In genomic region chr17:10135539-10136257, GRCh38 we compare ENCODE assay signal across 11 cellular contexts.
A peak's percentile ranks its signal among the peaks of the same experiment; 100 is the strongest.
DNase-seq lines count a peak whose midpoint lies in the region; ATAC-seq and TF ChIP-seq lines count a peak whose summit lies in the region.
"Had no signal": no experiment of that assay in that cellular context is flagged by ENCODE, and none has a peak within 500 bp of the region (broad histone marks: within the 10 kb centered on the region; RNA-seq: fewer than 3 reads in every experiment).

No MANE protein-coding gene starts in this region.

- no peak overlapping the region for H3K4me3 ChIP-seq in upper lobe of right lung

- H3K4me3 Mint-ChIP-seq in activated naive CD8-positive, alpha-beta T cell treated with anti-CD3 and anti-CD28 coated beads, Interleukin-2, amount 50 U/mL, for 24 hours: no peak overlapping the region
- no peak overlapping the region for H3K4me3 Mint-ChIP-seq in activated naive CD8-positive, alpha-beta T cell treated with anti-CD3 and anti-CD28 coated beads for 36 hours
- no peak overlapping the region for H3K4me3 Mint-ChIP-seq in effector memory CD8-positive, alpha-beta T cell
- H3K4me3 Mint-ChIP-seq: T-helper 17 cell had no signal

- no peaks in the 10 kb centered on the region for H3K9me3 Mint-ChIP-seq in activated naive CD8-positive, alpha-beta T cell treated with anti-CD3 and anti-CD28 coated beads, Interleukin-2, amount 50 U/mL, for 24 hours
- no peaks in the 10 kb centered on the region for H3K9me3 Mint-ChIP-seq in activated naive CD8-positive, alpha-beta T cell treated with anti-CD3 and anti-CD28 coated beads for 36 hours
- no peaks in the 10 kb centered on the region for H3K9me3 Mint-ChIP-seq in effector memory CD8-positive, alpha-beta T cell

- no peaks in the 10 kb centered on the region for H3K9me3 ChIP-seq in upper lobe of right lung

- H3K27me3 Mint-ChIP-seq in activated naive CD8-positive, alpha-beta T cell treated with anti-CD3 and anti-CD28 coated beads, Interleukin-2, amount 50 U/mL, for 24 hours: no peaks in the 10 kb centered on the region
- peaks cover 4% of the 10 kb centered on the region for H3K27me3 Mint-ChIP-seq in activated naive CD8-positive, alpha-beta T cell treated with anti-CD3 and anti-CD28 coated beads for 36 hours
- H3K27me3 Mint-ChIP-seq in effector memory CD8-positive, alpha-beta T cell: no peaks in the 10 kb centered on the region

- H3K4me1 Mint-ChIP-seq in activated naive CD8-positive, alpha-beta T cell treated with anti-CD3 and anti-CD28 coated beads, Interleukin-2, amount 50 U/mL, for 24 hours: peaks cover 24% of the 10 kb centered on the region
- H3K4me1 Mint-ChIP-seq in activated naive CD8-positive, alpha-beta T cell treated with anti-CD3 and anti-CD28 coated beads for 36 hours: peaks cover 10% of the 10 kb centered on the region
- H3K4me1 Mint-ChIP-seq in effector memory CD8-positive, alpha-beta T cell (ENCODE audit: low read depth in 2 of 2): peaks cover 11 to 21% of the 10 kb centered on the region in 2 donors
- H3K4me1 Mint-ChIP-seq: T-helper 17 cell had no signal

- peak overlapping the region; percentile 51 for H3K27ac ChIP-seq in upper lobe of right lung

- TF ChIP-seq CTCF in upper lobe of right lung (IDR thresholded peaks at IDR 0.05): no peak

- no peak for DNase-seq in activated naive CD8-positive, alpha-beta T cell treated with anti-CD3 and anti-CD28 coated beads, Interleukin-2, amount 50 U/mL, for 24 hours
- no peak for DNase-seq in activated naive CD8-positive, alpha-beta T cell treated with anti-CD3 and anti-CD28 coated beads for 36 hours
- DNase-seq in effector memory CD8-positive, alpha-beta T cell: no peak
- DNase-seq in mucosa of gallbladder (ENCODE audit: low spot score): peak; percentile 51
- no peak for DNase-seq in upper lobe of right lung
- DNase-seq in DMS153 treated with DMSO at 0.1 percent for 48 hours (lab: John Stamatoyannopoulos, UW; ENCODE audit: unreplicated experiment): no peak
- DNase-seq in activated CD8-positive, alpha-beta memory T cell treated with anti-CD3 and anti-CD28 coated beads, Interleukin-2, amount 50 U/mL, for 4 hours: no peak
- DNase-seq in DMS79 treated with DMSO at 0.1 percent for 48 hours (lab: John Stamatoyannopoulos, UW): no peak
- DNase-seq: activated T-cell treated with anti-CD3 and anti-CD28 coated beads, Interleukin-2, amount 50 U/mL, for 48 hours; effector CD4-positive, alpha-beta T cell; T-helper 17 cell had no signal

- no peaks in the 10 kb centered on the region for H3K36me3 Mint-ChIP-seq in activated naive CD8-positive, alpha-beta T cell treated with anti-CD3 and anti-CD28 coated beads, Interleukin-2, amount 50 U/mL, for 24 hours (ENCODE audit: low read depth)
- H3K36me3 Mint-ChIP-seq in activated naive CD8-positive, alpha-beta T cell treated with anti-CD3 and anti-CD28 coated beads for 36 hours: no peaks in the 10 kb centered on the region
- H3K36me3 Mint-ChIP-seq in effector memory CD8-positive, alpha-beta T cell (ENCODE audit: insufficient read depth): no peaks in the 10 kb centered on the region

- peak overlapping the region; percentile 61 for H3K27ac Mint-ChIP-seq in activated naive CD8-positive, alpha-beta T cell treated with anti-CD3 and anti-CD28 coated beads, Interleukin-2, amount 50 U/mL, for 24 hours
- H3K27ac Mint-ChIP-seq in activated naive CD8-positive, alpha-beta T cell treated with anti-CD3 and anti-CD28 coated beads for 36 hours: no peak overlapping the region
- peak overlapping the region in 1 of 2 donors; percentile 11 for H3K27ac Mint-ChIP-seq in effector memory CD8-positive, alpha-beta T cell
- H3K27ac Mint-ChIP-seq: T-helper 17 cell had no signal

- intact Hi-C loops in upper lobe of right lung (cut with DNase I): no loop called here

- H3K36me3 ChIP-seq in upper lobe of right lung: no peaks in the 10 kb centered on the region

- ATAC-seq in activated naive CD8-positive, alpha-beta T cell treated with anti-CD3 and anti-CD28 coated beads, Interleukin-2, amount 50 U/mL, for 24 hours: peak; percentile 73
- peak; percentile 37 for ATAC-seq in effector memory CD8-positive, alpha-beta T cell (replicated peaks)
- ATAC-seq in upper lobe of right lung: peak; percentile 83
- ATAC-seq: T-helper 17 cell had no signal

- H3K4me1 ChIP-seq in upper lobe of right lung: peaks cover 10% of the 10 kb centered on the region

- H3K27me3 ChIP-seq in upper lobe of right lung: no peaks in the 10 kb centered on the region
